In genomic region chr3:52259035-52259434, GRCh38 we compare ENCODE assay signal across 1 cellular context.
TF ChIP-seq lines count a peak whose summit lies in the region.

No MANE protein-coding gene starts in this region.

TF ChIP-seq in endothelial cell of umbilical vein, 7 proteins besides CTCF, POLR2A, EP300 and RAD21:
- TF ChIP-seq FOS (IDR thresholded peaks at IDR 0.05; ENCODE audit: borderline replicate concordance, insufficient read depth, low read length): peak; percentile 71
- TF ChIP-seq POLR2AphosphoS5 (IDR thresholded peaks at IDR 0.05; ENCODE audit: insufficient read depth, low read depth, low read length): no peak
- no peak for TF ChIP-seq MYC (IDR thresholded peaks at IDR 0.05; ENCODE audit: low read depth, low read length)
- TF ChIP-seq EZH2 (IDR thresholded peaks at IDR 0.05; ENCODE audit: borderline replicate concordance, low read depth, low read length, severe bottlenecking): no peak
- no peak for TF ChIP-seq GATA2 (IDR thresholded peaks at IDR 0.05; ENCODE audit: insufficient read depth, insufficient read length, low read depth, low read length)
- TF ChIP-seq MAX (IDR thresholded peaks at IDR 0.05; ENCODE audit: insufficient read depth, insufficient read length): no peak
- no peak for TF ChIP-seq JUN (IDR thresholded peaks at IDR 0.05; ENCODE audit: borderline replicate concordance, insufficient read depth, insufficient read length, low read depth)
